Comparison of ENCODE assay signal across 22 cellular contexts in the genomic region with DNA sequence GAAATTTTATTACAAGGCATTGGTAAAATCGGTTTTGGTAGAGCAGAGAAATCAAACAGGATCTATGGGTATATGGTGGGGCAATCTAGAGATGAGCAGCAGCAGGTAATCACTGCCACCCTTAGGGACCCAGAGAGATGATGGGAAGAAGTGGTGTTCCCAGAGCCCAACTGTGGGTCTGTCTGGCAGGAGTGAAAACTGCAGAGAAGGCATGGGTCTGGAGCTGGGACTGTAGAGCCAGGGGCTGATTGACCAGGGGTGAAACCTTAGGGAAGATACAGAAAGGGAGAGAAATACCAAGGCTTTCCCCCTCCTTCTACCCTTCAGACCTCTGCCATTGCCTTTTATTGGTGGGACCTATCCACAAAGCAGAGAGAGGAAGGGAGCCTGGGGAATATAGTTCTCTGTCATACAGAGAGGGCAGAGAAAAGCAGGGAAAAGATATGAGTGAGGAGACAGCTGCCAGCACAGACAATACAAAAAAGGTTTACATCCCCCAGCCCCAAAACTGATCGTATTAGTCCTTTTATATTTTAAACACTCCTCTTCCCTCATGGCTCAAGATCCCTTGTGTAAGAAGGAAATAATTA. TPM values are rescaled to one million over a fixed set of nuclear protein-coding genes. Genes with fewer than 3 reads are reported as not detected.
DNase-seq lines count a peak whose midpoint lies in the region; ATAC-seq and TF ChIP-seq lines count a peak whose summit lies in the region.
"Had no signal": no experiment of that assay in that cellular context is flagged by ENCODE, and none has a peak within 500 bp of the region (broad histone marks: within the 10 kb centered on the region; RNA-seq: fewer than 3 reads in every experiment).

No MANE protein-coding gene starts in this region.

- H3K36me3 Mint-ChIP-seq in chondrocyte (ENCODE audit: low read depth) = peaks cover 1% of the 10 kb centered on the region
- H3K36me3 Mint-ChIP-seq in activated T-cell treated with anti-CD3 and anti-CD28 coated beads, Interleukin-2, amount 50 U/mL, for 4 hours (ENCODE audit: insufficient read depth) = no peaks in the 10 kb centered on the region
- H3K36me3 Mint-ChIP-seq: immature natural killer cell had no signal

- no peak overlapping the region for H4K8ac ChIP-seq in mesendoderm (ENCODE audit: low read depth, low read length)

- H3K56ac ChIP-seq in mesendoderm (ENCODE audit: low read length) = no peak overlapping the region

- H3K4me1 ChIP-seq in mesendoderm (ENCODE audit: control insufficient read depth, low read depth, low read length) (no peaks in the 10 kb centered on the region), uterus (peaks cover 4 to 12% of the 10 kb centered on the region in 2 donors)
- H3K4me1 ChIP-seq: prostate gland had no signal

- H3K9me3 ChIP-seq in uterus = no peaks in the 10 kb centered on the region
- H3K9me3 ChIP-seq: gastroesophageal sphincter, prostate gland had no signal

- H3K27ac Mint-ChIP-seq in chondrocyte (ENCODE audit: unreplicated experiment) = peak overlapping the region; percentile 75
- H3K27ac Mint-ChIP-seq: activated CD4-positive, alpha-beta memory T cell treated with anti-CD3 and anti-CD28 coated beads, Interleukin-2, amount 10 ng/mL, durations not matched to agents 7 days and 5 days; activated naive CD8-positive, alpha-beta T cell; activated T-cell treated with anti-CD3 and anti-CD28 coated beads, Interleukin-2, amount 50 U/mL, for 24 hours; CD4-positive, CD25-positive, alpha-beta regulatory T cell; immature natural killer cell had no signal

- peak; percentile 13 for ATAC-seq in Right ventricle myocardium superior (ENCODE audit: poor library complexity)
- ATAC-seq in activated T-cell treated with anti-CD3 and anti-CD28 coated beads, Interleukin-2, amount 50 U/mL, for 4 hours = no peak
- ATAC-seq: gastroesophageal sphincter; naive thymus-derived CD8-positive, alpha-beta T cell had no signal

- peaks cover 71% of the 10 kb centered on the region for H3K4me1 Mint-ChIP-seq in chondrocyte (ENCODE audit: low read depth)
- H3K4me1 Mint-ChIP-seq in activated T-cell treated with anti-CD3 and anti-CD28 coated beads, Interleukin-2, amount 50 U/mL, for 4 hours (ENCODE audit: low read depth) = peaks cover 7% of the 10 kb centered on the region

- H3K9ac ChIP-seq in mesendoderm (ENCODE audit: low read length) = no peak overlapping the region

- H3K4me3 ChIP-seq in mesendoderm (ENCODE audit: low read length) = no peak overlapping the region
- H3K4me3 ChIP-seq in uterus = no peak overlapping the region
- H3K4me3 ChIP-seq: gastroesophageal sphincter, lung, prostate gland had no signal

- no peak for TF ChIP-seq POLR2A in uterus (IDR thresholded peaks at IDR 0.05)

- no CpG with 5 or more reads among the region's 2 CpGs for WGBS in mesendoderm (ENCODE audit: extremely low coverage, insufficient coverage, low lambda C conversion rate)

- H2BK5ac ChIP-seq in mesendoderm (ENCODE audit: low read length) = no peak overlapping the region

- H3K4me3 Mint-ChIP-seq in chondrocyte (ENCODE audit: unreplicated experiment) = no peak overlapping the region
- H3K4me3 Mint-ChIP-seq in activated T-cell treated with anti-CD3 and anti-CD28 coated beads, Interleukin-2, amount 50 U/mL, for 4 hours = no peak overlapping the region
- H3K4me3 Mint-ChIP-seq: activated CD4-positive, alpha-beta memory T cell treated with anti-CD3 and anti-CD28 coated beads, Interleukin-2, amount 10 ng/mL, durations not matched to agents 7 days and 5 days; activated naive CD8-positive, alpha-beta T cell; activated T-cell treated with anti-CD3 and anti-CD28 coated beads, Interleukin-2, amount 50 U/mL, for 24 hours; CD4-positive, CD25-positive, alpha-beta regulatory T cell; immature natural killer cell; naive thymus-derived CD8-positive, alpha-beta T cell had no signal

- no peak overlapping the region for H3K23ac ChIP-seq in mesendoderm (ENCODE audit: low read length)

- TF ChIP-seq CTCF in chondrocyte (IDR thresholded peaks at IDR 0.05) (no peak), uterus (IDR thresholded peaks at IDR 0.05) (no peak)

- no peak overlapping the region for H3K4me2 ChIP-seq in mesendoderm (ENCODE audit: low read length)

- H2BK120ac ChIP-seq in mesendoderm (ENCODE audit: low read depth, low read length) = no peak overlapping the region

- peaks cover 5% of the 10 kb centered on the region for H3K79me1 ChIP-seq in mesendoderm (ENCODE audit: low read length)

- no peak overlapping the region for H3K18ac ChIP-seq in mesendoderm (ENCODE audit: low read length)

- H3K9me3 Mint-ChIP-seq in chondrocyte (ENCODE audit: low read depth) = no peaks in the 10 kb centered on the region
- H3K9me3 Mint-ChIP-seq in activated T-cell treated with anti-CD3 and anti-CD28 coated beads, Interleukin-2, amount 50 U/mL, for 4 hours = no peaks in the 10 kb centered on the region
- H3K9me3 Mint-ChIP-seq: activated CD4-positive, alpha-beta memory T cell treated with anti-CD3 and anti-CD28 coated beads, Interleukin-2, amount 10 ng/mL, durations not matched to agents 7 days and 5 days; activated T-cell treated with anti-CD3 and anti-CD28 coated beads, Interleukin-2, amount 50 U/mL, for 24 hours; CD4-positive, CD25-positive, alpha-beta regulatory T cell; immature natural killer cell; naive thymus-derived CD8-positive, alpha-beta T cell had no signal

- no peaks in the 10 kb centered on the region for H3K27me3 Mint-ChIP-seq in chondrocyte (ENCODE audit: low read depth)
- no peaks in the 10 kb centered on the region for H3K27me3 Mint-ChIP-seq in activated T-cell treated with anti-CD3 and anti-CD28 coated beads, Interleukin-2, amount 50 U/mL, for 4 hours (ENCODE audit: low read depth)
- H3K27me3 Mint-ChIP-seq: activated CD4-positive, alpha-beta memory T cell treated with anti-CD3 and anti-CD28 coated beads, Interleukin-2, amount 10 ng/mL, durations not matched to agents 7 days and 5 days; activated naive CD8-positive, alpha-beta T cell; activated T-cell treated with anti-CD3 and anti-CD28 coated beads, Interleukin-2, amount 50 U/mL, for 24 hours; CD4-positive, CD25-positive, alpha-beta regulatory T cell; naive thymus-derived CD8-positive, alpha-beta T cell had no signal

- no peak overlapping the region for H3K4ac ChIP-seq in mesendoderm (ENCODE audit: low read depth, low read length)

- peaks cover 16% of the 10 kb centered on the region for H3K79me2 ChIP-seq in mesendoderm (ENCODE audit: control insufficient read depth, insufficient read depth, low read length)

- H3K27me3 ChIP-seq in mesendoderm (ENCODE audit: insufficient read depth, low read length, poor library complexity) (no peaks in the 10 kb centered on the region), uterus (no peaks in the 10 kb centered on the region)
- H3K27me3 ChIP-seq: gastroesophageal sphincter had no signal

- no peak overlapping the region for H4K5ac ChIP-seq in mesendoderm (ENCODE audit: low read length)

- H2BK15ac ChIP-seq in mesendoderm (replicated peaks; ENCODE audit: low read depth) = no peak overlapping the region

- DNase-seq in Right ventricle myocardium superior = no peak
- no peak for DNase-seq in cardiac septum (ENCODE audit: low spot score)
- no peak for DNase-seq in chondrocyte (ENCODE audit: low spot score)
- DNase-seq in mesendoderm = peak; percentile 28
- DNase-seq in uterus = no peak
- DNase-seq in activated T-cell treated with anti-CD3 and anti-CD28 coated beads, Interleukin-2, amount 50 U/mL, for 4 hours = no peak
- no peak for DNase-seq in inferior parietal cortex (ENCODE audit: extremely low spot score)
- DNase-seq in stimulated activated CD4-positive, alpha-beta T cell treated with anti-CD3 and anti-CD28 coated beads, Interleukin-15, amount 100 ng/mL, for 24 hours = no peak
- DNase-seq: ACHN; activated CD4-positive, alpha-beta memory T cell treated with anti-CD3 and anti-CD28 coated beads, Interleukin-2, amount 10 ng/mL, durations not matched to agents 7 days and 5 days; activated T-cell treated with anti-CD3 and anti-CD28 coated beads, Interleukin-2, amount 50 U/mL, for 24 hours; CD4-positive, CD25-positive, alpha-beta regulatory T cell; DMS79 treated with DMSO at 0.1 percent for 48 hours; erythroblast; immature natural killer cell; naive thymus-derived CD8-positive, alpha-beta T cell; NCI-H226; WERI-Rb-1 had no signal

- no peak overlapping the region for H3K27ac ChIP-seq in mesendoderm (ENCODE audit: low read depth, low read length)
- H3K27ac ChIP-seq in uterus = peak overlapping the region; percentile 31 to 43
- H3K27ac ChIP-seq: prostate gland, WERI-Rb-1 had no signal

- intact Hi-C loops in Right ventricle myocardium superior (cut with DNase I) = no loop called here
- intact Hi-C loops in cardiac septum (cut with DNase I) = no loop called here
- intact Hi-C loops in uterus (cut with DNase I; ENCODE audit: low total_unique reads) = no loop called here

- H3K36me3 ChIP-seq in mesendoderm (ENCODE audit: control insufficient read depth, insufficient read depth, low read length) (no peaks in the 10 kb centered on the region), uterus (no peaks in the 10 kb centered on the region)
- H3K36me3 ChIP-seq: gastroesophageal sphincter, prostate gland, WERI-Rb-1 had no signal

- no peak overlapping the region for H2AK5ac ChIP-seq in mesendoderm (ENCODE audit: low read length)

RNA-seq across cellular contexts. Expression of a gene that starts 28.7 kb away (rescaled TPM):
- total RNA-seq in Right ventricle myocardium superior (979 TPM), cardiac septum (1,256 TPM), chondrocyte (268 to 329 TPM (median 317 TPM) in 3 replicates), uterus (100 to 1,000 TPM in 3 of 4 donors, 10 to 100 TPM in 1; 90.8 to 571 (median 351) TPM)
- polyA plus RNA-seq in mesendoderm (2013, experiment 1 of 2) = 73.1 TPM
- 75.8 TPM for polyA plus RNA-seq in mesendoderm (2013, experiment 2 of 2)
- total RNA-seq in activated T-cell treated with anti-CD3 and anti-CD28 coated beads, Interleukin-2, amount 50 U/mL, for 4 hours = 10 to 100 TPM; 23.2 to 26.8 (median 25.7) TPM
